In genomic region chr22:45163074-45163416, GRCh38 we compare ENCODE assay signal across 8 cellular contexts. TPM values are rescaled to one million over a fixed set of nuclear protein-coding genes. Genes with fewer than 3 reads are reported as not detected.
DNase-seq lines count a peak whose midpoint lies in the region; ATAC-seq and TF ChIP-seq lines count a peak whose summit lies in the region.

No MANE protein-coding gene starts in this region.

- H3K4me2 ChIP-seq in neuronal stem cell (ENCODE audit: insufficient read depth, low read length, poor library complexity, severe bottlenecking) = peak overlapping the region; percentile 98

- no peak overlapping the region for H4K8ac ChIP-seq in neuronal stem cell (ENCODE audit: low read depth, low read length)

- peak overlapping the region; percentile 99 for H2AFZ ChIP-seq in neuronal stem cell (ENCODE audit: low read length)

- H2AK5ac ChIP-seq in neuronal stem cell (ENCODE audit: low read depth, low read length) = no peak overlapping the region

- no peak overlapping the region for H4K91ac ChIP-seq in neuronal stem cell (ENCODE audit: low read depth, low read length, poor library complexity)

- no peak overlapping the region for H2BK120ac ChIP-seq in neuronal stem cell (ENCODE audit: low read depth, low read length)

- peaks cover 0 to 32% of the 10 kb centered on the region in 2 donors for H3K36me3 ChIP-seq in neuronal stem cell (replicated peaks in 1 of 2; ENCODE audit: control insufficient read depth in 2 of 2, insufficient read depth in 2 of 2, low read length in 2 of 2)

- H3K79me1 ChIP-seq in neuronal stem cell (ENCODE audit: low read depth, low read length) = peaks cover 1% of the 10 kb centered on the region

- H3K9me3 ChIP-seq in neuronal stem cell (replicated peaks in 1 of 2; ENCODE audit: control insufficient read depth in 2 of 2, insufficient read depth in 1 of 2, low read depth in 1 of 2, low read length in 2 of 2) = no peaks in the 10 kb centered on the region

- peaks cover 31% of the 10 kb centered on the region for H3K4me1 ChIP-seq in foreskin keratinocyte
- peaks cover 4 to 6% of the 10 kb centered on the region in 2 donors for H3K4me1 ChIP-seq in neuronal stem cell (ENCODE audit: control insufficient read depth in 2 of 2, insufficient read depth in 1 of 2, low read depth in 1 of 2, low read length in 2 of 2)

- H3K9ac ChIP-seq in neuronal stem cell (ENCODE audit: low read depth, low read length, poor library complexity) = peak overlapping the region; percentile 95

- no CpG with 5 or more reads among the region's 11 CpGs for WGBS in neuronal stem cell (ENCODE audit: extremely low coverage in 2 of 2, insufficient read length in 2 of 2, insufficient replicate concordance in 1 of 2), 2 donors

- H3K4me3 ChIP-seq in WI38 (ENCODE audit: low read depth, low read length) (peak overlapping the region; percentile 84), neuronal stem cell (ENCODE audit: low read length in 2 of 2) (peak overlapping the region; percentile 94 to 95)

- ATAC-seq in HG03280 (IDR thresholded peaks at IDR 0.05; ENCODE audit: unreplicated experiment) = peak; percentile 3
- ATAC-seq in foreskin keratinocyte = peak; percentile 27

- H3K27me3 ChIP-seq in foreskin keratinocyte (no peaks in the 10 kb centered on the region), neuronal stem cell (ENCODE audit: control insufficient read depth in 3 of 3, insufficient read depth in 3 of 3, low read depth in 1 of 3, low read length in 3 of 3) (no peaks in the 10 kb centered on the region)

- H3K23ac ChIP-seq in neuronal stem cell (ENCODE audit: low read depth, low read length, poor library complexity) = peak overlapping the region; percentile 98

- TF ChIP-seq CTCF in WI38 (IDR thresholded peaks at IDR 0.05; ENCODE audit: low read depth, low read length) = no peak
- TF ChIP-seq CTCF in foreskin keratinocyte (conservative IDR thresholded peaks at IDR 0.05) = no peak

- H3K4ac ChIP-seq in neuronal stem cell (ENCODE audit: low read length) = no peak overlapping the region

- H3K14ac ChIP-seq in neuronal stem cell (ENCODE audit: low read length) = no peak overlapping the region

- H3K18ac ChIP-seq in neuronal stem cell (ENCODE audit: low read length) = peak overlapping the region; percentile 98

- DNase-seq in NCI-H446 (lab: John Stamatoyannopoulos, UW) = peak; percentile 14 to 20
- no peak for DNase-seq in NCI-H446 treated with DMSO at 0.1 percent for 48 hours (lab: John Stamatoyannopoulos, UW)
- peak in 1 of 2 donors; percentile 48 for DNase-seq in foreskin keratinocyte
- no peak for DNase-seq in neuronal stem cell (ENCODE audit: low spot score)
- DNase-seq in C1 segment of cervical spinal cord (lab: John Stamatoyannopoulos, UW) = no peak
- DNase-seq in stimulated activated CD4-positive, alpha-beta T cell treated with anti-CD3 and anti-CD28 coated beads, Interleukin-12 subunit alpha, Interleukin-12 subunit beta, amount 100 ng/mL, for 4 hours = no peak

- H2BK15ac ChIP-seq in neuronal stem cell (ENCODE audit: low read length) = no peak overlapping the region

- H2BK12ac ChIP-seq in neuronal stem cell (ENCODE audit: low read length) = no peak overlapping the region

- peak overlapping the region; percentile 83 for H2BK5ac ChIP-seq in neuronal stem cell (ENCODE audit: low read length)

- H3K27ac ChIP-seq in foreskin keratinocyte (peak overlapping the region; percentile 99), neuronal stem cell (replicated peaks; ENCODE audit: low read length) (peak overlapping the region; percentile 68)

RNA-seq across cellular contexts. Expression of gene NUP50, which starts 0.7 kb away (rescaled TPM):
- total RNA-seq in foreskin keratinocyte = 63.7 and 67.4 TPM in 2 replicates
- polyA plus RNA-seq in foreskin keratinocyte = 15.8 and 20.4 TPM in 2 replicates
- 39.5 TPM for polyA plus RNA-seq in neuronal stem cell (2013, experiment 1 of 2)
- 39.4 TPM for polyA plus RNA-seq in neuronal stem cell (2013, experiment 2 of 2)

Comparison
In these comparisons a context has a peak if more than half of its experiments do, and no peak if none do; other contexts are left out.
1. DNase-seq: peak in NCI-H446 (2 of 2); none in NCI-H446 treated with DMSO at 0.1 percent for 48 hours (single experiment), neuronal stem cell (single experiment), C1 segment of cervical spinal cord (0 of 14) and stimulated activated CD4-positive, alpha-beta T cell treated with anti-CD3 and anti-CD28 coated beads, Interleukin-12 subunit alpha, Interleukin-12 subunit beta, amount 100 ng/mL, for 4 hours (single experiment).